11 cellular contexts compared by ENCODE assay signal in genomic region chr13:46656786-46657185, GRCh38.
DNase-seq lines count a peak whose midpoint lies in the region; ATAC-seq and TF ChIP-seq lines count a peak whose summit lies in the region.
"Had no signal": no experiment of that assay in that cellular context is flagged by ENCODE, and none has a peak within 500 bp of the region (broad histone marks: within the 10 kb centered on the region; RNA-seq: fewer than 3 reads in every experiment).

No MANE protein-coding gene starts in this region.

- no peak overlapping the region for H3K23ac ChIP-seq in mesenchymal stem cell (ENCODE audit: low read length in 2 of 2)

- H3K4ac ChIP-seq in mesenchymal stem cell (ENCODE audit: low read depth in 1 of 2, low read length in 2 of 2) = no peak overlapping the region

- H4K91ac ChIP-seq in mesenchymal stem cell (ENCODE audit: low read length) = no peak overlapping the region

- no peak overlapping the region for H4K8ac ChIP-seq in mesenchymal stem cell (ENCODE audit: low read length)

- intact Hi-C loops in adrenal gland (cut with DNase I) = no loop called here

- H3K4me1 Mint-ChIP-seq in stimulated activated effector memory CD8-positive, alpha-beta T cell treated with anti-CD3 and anti-CD28 coated beads, Interleukin-12 subunit alpha, Interleukin-12 subunit beta, amount 100 ng/mL, for 72 hours = peaks cover 5% of the 10 kb centered on the region

- no peak for TF ChIP-seq POLR2A in adrenal gland (IDR thresholded peaks at IDR 0.05)

- H3K9me3 ChIP-seq in mesenchymal stem cell (ENCODE audit: control insufficient read depth, low read length) = no peaks in the 10 kb centered on the region
- H3K9me3 ChIP-seq in adrenal gland (replicated peaks in 1 of 3) = no peaks in the 10 kb centered on the region

- H3K79me1 ChIP-seq in mesenchymal stem cell (replicated peaks; ENCODE audit: low read length, poor library complexity, severe bottlenecking) = peaks cover 6% of the 10 kb centered on the region

- H3K4me3 ChIP-seq in mesenchymal stem cell (ENCODE audit: insufficient read depth in 1 of 2, low read depth in 1 of 2, low read length in 2 of 2) = no peak overlapping the region
- H3K4me3 ChIP-seq in adrenal gland = no peak overlapping the region
- H3K4me3 ChIP-seq: GM23248 had no signal

- no peak overlapping the region for H3K14ac ChIP-seq in mesenchymal stem cell (ENCODE audit: low read length in 2 of 2)

- no peaks in the 10 kb centered on the region for H3K27me3 ChIP-seq in mesenchymal stem cell (ENCODE audit: control insufficient read depth in 1 of 2, insufficient read depth in 1 of 2, low read length in 2 of 2)
- no peaks in the 10 kb centered on the region for H3K27me3 ChIP-seq in adrenal gland

- H3K36me3 ChIP-seq in mesenchymal stem cell (ENCODE audit: control insufficient read depth in 1 of 2, insufficient read depth in 2 of 2, low read depth in 1 of 2, low read length in 2 of 2) (peaks cover 3 to 4% of the 10 kb centered on the region in 2 experiments), adrenal gland (replicated peaks in 1 of 2) (no peaks in the 10 kb centered on the region)

- TF ChIP-seq CTCF in adrenal gland (IDR thresholded peaks at IDR 0.05) = no peak

- H3K36me3 Mint-ChIP-seq in stimulated activated effector memory CD8-positive, alpha-beta T cell treated with anti-CD3 and anti-CD28 coated beads, Interleukin-12 subunit alpha, Interleukin-12 subunit beta, amount 100 ng/mL, for 72 hours = peaks cover 4% of the 10 kb centered on the region

- H3K27ac Mint-ChIP-seq in stimulated activated effector memory CD8-positive, alpha-beta T cell treated with anti-CD3 and anti-CD28 coated beads, Interleukin-12 subunit alpha, Interleukin-12 subunit beta, amount 100 ng/mL, for 72 hours = no peak overlapping the region

- no peak overlapping the region for H2BK120ac ChIP-seq in mesenchymal stem cell (ENCODE audit: low read depth, low read length)

- H2BK12ac ChIP-seq in mesenchymal stem cell (ENCODE audit: low read length in 2 of 2) = no peak overlapping the region

- H3K4me2 ChIP-seq in mesenchymal stem cell (ENCODE audit: low read length, poor library complexity, severe bottlenecking) = no peak overlapping the region

- H3K27ac ChIP-seq in mesenchymal stem cell (ENCODE audit: low read length, poor library complexity, severe bottlenecking) (no peak overlapping the region), adrenal gland (no peak overlapping the region)
- H3K27ac ChIP-seq: GM23248 had no signal

- H3K4me1 ChIP-seq in mesenchymal stem cell (ENCODE audit: control insufficient read depth, insufficient read depth, low read depth, low read length) (peaks cover 5% of the 10 kb centered on the region), adrenal gland (replicated peaks in 1 of 2) (peaks cover 0 to 23% of the 10 kb centered on the region in 2 donors)

- no peak overlapping the region for H3K9ac ChIP-seq in mesenchymal stem cell (ENCODE audit: low read length)
- H3K9ac ChIP-seq: GM23248 had no signal

- H2AK5ac ChIP-seq in mesenchymal stem cell (ENCODE audit: low read length, severe bottlenecking) = no peak overlapping the region

- H2BK5ac ChIP-seq in mesenchymal stem cell (ENCODE audit: low read depth, low read length, poor library complexity, severe bottlenecking) = no peak overlapping the region

- ATAC-seq in activated CD4-positive, CD25-positive, alpha-beta regulatory T cell treated with anti-CD3 and anti-CD28 coated beads, Interleukin-2, amount 50 U/mL, for 24 hours = peak; percentile 72 to 79
- ATAC-seq in GM21825 (IDR thresholded peaks at IDR 0.05; ENCODE audit: unreplicated experiment) (peak; percentile 63), HG03571 (IDR thresholded peaks at IDR 0.05; ENCODE audit: unreplicated experiment) (peak; percentile 77)
- ATAC-seq in stimulated activated effector memory CD8-positive, alpha-beta T cell treated with anti-CD3 and anti-CD28 coated beads, Interleukin-12 subunit alpha, Interleukin-12 subunit beta, amount 100 ng/mL, for 72 hours = peak; percentile 62

- no peak overlapping the region for H2BK15ac ChIP-seq in mesenchymal stem cell (ENCODE audit: low read depth, poor library complexity, severe bottlenecking)

- no peak overlapping the region for H3K18ac ChIP-seq in mesenchymal stem cell (ENCODE audit: low read depth in 1 of 2, low read length in 2 of 2)

- no peaks in the 10 kb centered on the region for H3K9me3 Mint-ChIP-seq in stimulated activated effector memory CD8-positive, alpha-beta T cell treated with anti-CD3 and anti-CD28 coated beads, Interleukin-12 subunit alpha, Interleukin-12 subunit beta, amount 100 ng/mL, for 72 hours

- no peak overlapping the region for H2AFZ ChIP-seq in mesenchymal stem cell (ENCODE audit: low read depth, low read length)
- H2AFZ ChIP-seq: GM23248 had no signal

- H3K4me3 Mint-ChIP-seq in stimulated activated effector memory CD8-positive, alpha-beta T cell treated with anti-CD3 and anti-CD28 coated beads, Interleukin-12 subunit alpha, Interleukin-12 subunit beta, amount 100 ng/mL, for 72 hours = no peak overlapping the region

- no peak for DNase-seq in activated CD4-positive, CD25-positive, alpha-beta regulatory T cell (lab: John Stamatoyannopoulos, UW)
- no peak for DNase-seq in stimulated activated effector memory CD8-positive, alpha-beta T cell treated with anti-CD3 and anti-CD28 coated beads, Interleukin-12 subunit alpha, Interleukin-12 subunit beta, amount 100 ng/mL, for 72 hours (ENCODE audit: low spot score in 2 of 2)
- DNase-seq in AG08395 (ENCODE audit: low spot score) = no peak
- no peak for DNase-seq in mesenchymal stem cell
- DNase-seq in adrenal gland = no peak
- DNase-seq: 8988T; activated CD4-positive, alpha-beta T cell treated with anti-CD3 and anti-CD28 coated beads, Interleukin-2, amount 50 U/mL, for 4 hours; GM23248 had no signal
